ENCODE assay signal across 11 cellular contexts in genomic region chr11:77188912-77189491, GRCh38.
DNase-seq lines count a peak whose midpoint lies in the region; ATAC-seq, FAIRE-seq and TF ChIP-seq lines count a peak whose summit lies in the region.
"Had no signal": no experiment of that assay in that cellular context is flagged by ENCODE, and none has a peak within 500 bp of the region (broad histone marks: within the 10 kb centered on the region; RNA-seq: fewer than 3 reads in every experiment).

No MANE protein-coding gene starts in this region.

- H3K36me3 ChIP-seq in Peyer's patch (no peaks in the 10 kb centered on the region), lower lobe of right lung (no peaks in the 10 kb centered on the region)
- H3K36me3 ChIP-seq: BLaER1 had no signal

- H3K4me3 ChIP-seq in Peyer's patch (no peak overlapping the region), lower lobe of right lung (no peak overlapping the region)
- H3K4me3 ChIP-seq: BLaER1, hepatocyte, tibial nerve had no signal

- intact Hi-C loops in lower lobe of right lung (cut with DNase I) = no loop called here

- no peaks in the 10 kb centered on the region for H3K9me3 ChIP-seq in Peyer's patch
- H3K9me3 ChIP-seq in lower lobe of right lung = no peaks in the 10 kb centered on the region
- H3K9me3 ChIP-seq: BLaER1, tibial nerve had no signal

- ATAC-seq in lower lobe of right lung (no peak), HG02642 (IDR thresholded peaks at IDR 0.05; ENCODE audit: poor library complexity, unreplicated experiment) (no peak), GM21360 (IDR thresholded peaks at IDR 0.05; ENCODE audit: unreplicated experiment) (no peak)

- H3K27me3 ChIP-seq in Peyer's patch (no peaks in the 10 kb centered on the region), lower lobe of right lung (ENCODE audit: low read depth) (no peaks in the 10 kb centered on the region)
- H3K27me3 ChIP-seq: BLaER1, hepatocyte, tibial nerve had no signal

- TF ChIP-seq CTCF in Peyer's patch (IDR thresholded peaks at IDR 0.05) (no peak), lower lobe of right lung (IDR thresholded peaks at IDR 0.05) (no peak)

- TF ChIP-seq POLR2A in Peyer's patch (IDR thresholded peaks at IDR 0.05) (no peak), H54 (IDR thresholded peaks at IDR 0.05; ENCODE audit: low read depth, low read length) (no peak)

- peaks cover 0 to 23% (median 0%) of the 10 kb centered on the region in 4 donors for H3K4me1 ChIP-seq in Peyer's patch
- H3K4me1 ChIP-seq in lower lobe of right lung = no peaks in the 10 kb centered on the region

- FAIRE-seq in H54 (lab: Jason Lieb, UNC) = no peak

- DNase-seq in NCI-H187 (lab: John Stamatoyannopoulos, UW) (peak; percentile 22 to 35), NCI-H187 treated with DMSO at 0.1 percent for 48 hours (lab: John Stamatoyannopoulos, UW) (no peak), NCI-H146 treated with DMSO at 0.1 percent for 48 hours (lab: John Stamatoyannopoulos, UW; ENCODE audit: unreplicated experiment) (peak; percentile 77), Peyer's patch (peak in 2 of 3 donors; percentile 58 to 64), lower lobe of right lung (peak; percentile 39), H54 (ENCODE audit: insufficient read length, low spot score) (no peak)

- H3K27ac ChIP-seq in Peyer's patch (no peak overlapping the region), lower lobe of right lung (no peak overlapping the region)
- H3K27ac ChIP-seq: BLaER1, hepatocyte, tibial nerve had no signal

Comparison
In these comparisons a context has a peak if more than half of its experiments do, and no peak if none do; other contexts are left out.
1. DNase-seq: peak in NCI-H187 (2 of 2), NCI-H146 treated with DMSO at 0.1 percent for 48 hours (single experiment), Peyer's patch (2 of 3) and lower lobe of right lung (single experiment); none in NCI-H187 treated with DMSO at 0.1 percent for 48 hours (single experiment) and H54 (single experiment).